ENCODE assay signal across 13 cellular contexts in genomic region chr10:73553316-73553715, GRCh38. TPM values are rescaled to one million over a fixed set of nuclear protein-coding genes. Genes with fewer than 3 reads are reported as not detected.
A peak's percentile ranks its signal among the peaks of the same experiment; 100 is the strongest.
DNase-seq lines count a peak whose midpoint lies in the region; ATAC-seq, FAIRE-seq and TF ChIP-seq lines count a peak whose summit lies in the region.
"Had no signal": no experiment of that assay in that cellular context is flagged by ENCODE, and none has a peak within 500 bp of the region (broad histone marks: within the 10 kb centered on the region; RNA-seq: fewer than 3 reads in every experiment).

No MANE protein-coding gene starts in this region.

- 82% methylated on average over 1 of the region's 1 CpG for WGBS in HepG2 (ENCODE audit: low lambda C conversion rate)
- WGBS in right lobe of liver (ENCODE audit: insufficient coverage, low coverage, low lambda C conversion rate, missing lambda C conversion rate), result no CpG with 5 or more reads among the region's 1 CpG
- 97 to 100% methylated on average over 1 of the region's 1 CpG for WGBS in aorta, 2 donors

- H3K27me3 ChIP-seq in HepG2 (ENCODE audit: control insufficient read depth in 1 of 2, insufficient read depth in 2 of 2, low read length in 2 of 2) (no peaks in the 10 kb centered on the region), right lobe of liver (no peaks in the 10 kb centered on the region), neural progenitor cell (no peaks in the 10 kb centered on the region), aorta (ENCODE audit: control insufficient read depth in 1 of 2, insufficient read depth in 2 of 2, low read length in 1 of 2) (no peaks in the 10 kb centered on the region)
- H3K27me3 ChIP-seq: adrenal gland, tibial artery had no signal

- TF ChIP-seq POLR2A in HepG2 (IDR thresholded peaks at IDR 0.05; ENCODE audit: insufficient read depth in 1 of 2, low read depth in 2 of 2, low read length in 2 of 2) (no peak), right lobe of liver (IDR thresholded peaks at IDR 0.05) (no peak)

- TF ChIP-seq RAD21 in HepG2 (CRISPR knock-in tag; IDR thresholded peaks at IDR 0.05), result no peak

- H3K79me2 ChIP-seq in HepG2 (ENCODE audit: insufficient read depth, low read length) (no peaks in the 10 kb centered on the region), neural progenitor cell (ENCODE audit: low read depth) (no peaks in the 10 kb centered on the region)

- BruUV-seq in HepG2 (replicated peaks; lab: Mats Ljungman, UMichigan), result no TSS peak

- H3K27ac Mint-ChIP-seq in neural progenitor cell, result peak overlapping the region; percentile 58
- peak overlapping the region; percentile 19 for H3K27ac Mint-ChIP-seq in type B pancreatic cell

- no peak overlapping the region for H3K27ac ChIP-seq in HepG2 (ENCODE audit: extremely low read length, insufficient read depth, low read length)
- H3K27ac ChIP-seq in right lobe of liver, result no peak overlapping the region
- H3K27ac ChIP-seq in neural progenitor cell, result peak overlapping the region; percentile 95
- no peak overlapping the region for H3K27ac ChIP-seq in aorta (ENCODE audit: low read depth in 1 of 2, low read length in 2 of 2)
- H3K27ac ChIP-seq: adrenal gland, tibial artery had no signal

- H3K4me3 ChIP-seq in HepG2 (replicated peaks in 1 of 3; ENCODE audit: insufficient read depth in 1 of 3, low read depth in 2 of 3, low read length in 3 of 3) (no peak overlapping the region), right lobe of liver (no peak overlapping the region), neural progenitor cell (peak overlapping the region; percentile 25), aorta (ENCODE audit: low read length in 2 of 2) (no peak overlapping the region)
- H3K4me3 ChIP-seq: adrenal gland, tibial artery had no signal

- no peak for FAIRE-seq in HepG2 (lab: Jason Lieb, UNC)

- H2AFZ ChIP-seq in HepG2 (ENCODE audit: low read length) (no peak overlapping the region), neural progenitor cell (replicated peaks) (no peak overlapping the region)

- intact Hi-C loops in HepG2 (cut with micrococcal nuclease; ENCODE audit: unreplicated experiment), result no loop called here
- intact Hi-C loops in right lobe of liver (cut with DNase I), result no loop called here
- intact Hi-C loops in aorta (cut with DNase I), result no loop called here

- H3K36me3 ChIP-seq in HepG2 (replicated peaks in 1 of 2; ENCODE audit: control insufficient read depth in 1 of 2, insufficient read depth in 2 of 2, low read length in 2 of 2) (no peaks in the 10 kb centered on the region; a peak in 1 of 5 replicates), right lobe of liver (no peaks in the 10 kb centered on the region), neural progenitor cell (no peaks in the 10 kb centered on the region), aorta (ENCODE audit: control insufficient read depth in 1 of 2, insufficient read depth in 2 of 2, low read length in 1 of 2) (no peaks in the 10 kb centered on the region)
- H3K36me3 ChIP-seq: adrenal gland had no signal

- H3K4me1 ChIP-seq in HepG2 (ENCODE audit: insufficient read depth, low read length) (peaks cover 7% of the 10 kb centered on the region; the same call in 1 of the 2 replicates), right lobe of liver (no peaks in the 10 kb centered on the region), neural progenitor cell (peaks cover 36% of the 10 kb centered on the region), aorta (ENCODE audit: control insufficient read depth in 1 of 2, insufficient read depth in 2 of 2, low read length in 2 of 2) (no peaks in the 10 kb centered on the region)
- H3K4me1 ChIP-seq: adrenal gland had no signal

- H3K9ac ChIP-seq in HepG2 (ENCODE audit: insufficient read depth, low read depth, low read length) (no peak overlapping the region), neural progenitor cell (peak overlapping the region; percentile 9)

- in situ Hi-C loops in HepG2 (cut with HindIII; ENCODE audit: extremely low pct_ligation_motif_present, low pct_unique_long_range_greater_than_20kb), result no loop called here

- peak; percentile 20 for DNase-seq in HepG2 (ENCODE audit: low spot score)
- DNase-seq in right lobe of liver, result no peak
- peak; percentile 97 for DNase-seq in globus pallidus (ENCODE audit: low spot score)
- DNase-seq in neural progenitor cell (ENCODE audit: low spot score), result peak; percentile 82
- no peak for DNase-seq in type B pancreatic cell (ENCODE audit: extremely low spot score, unreplicated experiment)
- DNase-seq in aorta, result no peak
- DNase-seq in GDM1 (lab: John Stamatoyannopoulos, UW), result no peak
- DNase-seq: adrenal gland, IMR-90, NCI-H2107, T1000, tibial artery had no signal

- TF ChIP-seq CTCF in HepG2 (CRISPR knock-in tag; IDR thresholded peaks at IDR 0.05) (no peak), right lobe of liver (IDR thresholded peaks at IDR 0.05) (no peak), neural progenitor cell (IDR thresholded peaks at IDR 0.05) (no peak), type B pancreatic cell (conservative IDR thresholded peaks at IDR 0.05) (no peak)

- H3K9me3 ChIP-seq in HepG2 (ENCODE audit: low read length) (no peaks in the 10 kb centered on the region), right lobe of liver (no peaks in the 10 kb centered on the region), neural progenitor cell (ENCODE audit: low read depth) (no peaks in the 10 kb centered on the region), aorta (ENCODE audit: control insufficient read depth, low read length) (no peaks in the 10 kb centered on the region)
- H3K9me3 ChIP-seq: adrenal gland, tibial artery had no signal

- H3K36me3 Mint-ChIP-seq in neural progenitor cell (peaks cover 15% of the 10 kb centered on the region), type B pancreatic cell (peaks cover 10% of the 10 kb centered on the region)

- peaks cover 37% of the 10 kb centered on the region for H3F3A ChIP-seq in neural progenitor cell (ENCODE audit: low read depth)

- H3K4me3 Mint-ChIP-seq in neural progenitor cell (peak overlapping the region; percentile 69), type B pancreatic cell (no peak overlapping the region)

- POLR2A ChIA-PET in HepG2 (lab: Yijun Ruan, JAX), result no interaction called here

- H3K4me1 Mint-ChIP-seq in neural progenitor cell (peaks cover 24% of the 10 kb centered on the region), type B pancreatic cell (ENCODE audit: unreplicated experiment) (peaks cover 18% of the 10 kb centered on the region)

- H3K4me2 ChIP-seq in HepG2 (ENCODE audit: low read depth, low read length) (no peak overlapping the region), neural progenitor cell (peak overlapping the region; percentile 69)

- ATAC-seq in HepG2 (no peak), right lobe of liver (no peak), HG03097 (IDR thresholded peaks at IDR 0.05; ENCODE audit: low FRiP score, unreplicated experiment) (no peak), aorta (ENCODE audit: low FRiP score) (no peak)

- peaks cover 2% of the 10 kb centered on the region for H3K27me3 Mint-ChIP-seq in neural progenitor cell (ENCODE audit: insufficient read depth, low read depth)
- H3K27me3 Mint-ChIP-seq in type B pancreatic cell, result no peaks in the 10 kb centered on the region

- CTCF ChIA-PET in HepG2 (lab: Yijun Ruan, JAX; ENCODE audit: low intra/inter-chr PET ratio, low total read pairs), result no interaction called here

- H3K9me3 Mint-ChIP-seq in neural progenitor cell (no peaks in the 10 kb centered on the region), type B pancreatic cell (no peaks in the 10 kb centered on the region)

- TF ChIP-seq EP300 in HepG2 (IDR thresholded peaks at IDR 0.05; ENCODE audit: low read depth in 2 of 2, low read length in 2 of 2), result no peak
- TF ChIP-seq EP300 in HepG2 (CRISPR knock-in tag; IDR thresholded peaks at IDR 0.05; ENCODE audit: borderline replicate concordance), result no peak

- no peaks in the 10 kb centered on the region for H4K20me1 ChIP-seq in HepG2 (ENCODE audit: insufficient read depth, low read length)
- H4K20me1 ChIP-seq in neural progenitor cell (ENCODE audit: low read depth), result no peaks in the 10 kb centered on the region

RNA-seq across cellular contexts. Expression of gene USP54, which starts 37.8 kb away (rescaled TPM):
- total RNA-seq in HepG2 (2016; rRNA removed; fragmentation: Illumina TruSeq; extraction: Trizol), result 18.1 and 20.2 TPM in 2 replicates
- 11.3 and 14.3 TPM in 2 replicates for total RNA-seq in HepG2 (2016; cell fraction: cytosol; rRNA removed; fragmentation: Illumina TruSeq; extraction: Trizol; ENCODE audit: low read depth)
- total RNA-seq in HepG2 (2016; cell fraction: insoluble cytoplasmic fraction; rRNA removed; fragmentation: Illumina TruSeq; extraction: Trizol), result 17.6 and 24.1 TPM in 2 replicates
- 13.5 and 16.9 TPM in 2 replicates for total RNA-seq in HepG2 (2016; cell fraction: membrane; rRNA removed; fragmentation: Illumina TruSeq; extraction: Trizol)
- total RNA-seq in HepG2 (2016; cell fraction: nucleus; rRNA removed; fragmentation: Illumina TruSeq; extraction: Trizol), result 21.2 and 23.4 TPM in 2 replicates
- polyA plus RNA-seq in HepG2 (2011; rRNA removed), result 16.1 and 25.0 TPM in 2 replicates
- polyA plus RNA-seq in HepG2 (2011; cell fraction: cytosol; rRNA removed), result 10.3 and 14.4 TPM in 2 replicates
- polyA plus RNA-seq in HepG2 (2011; cell fraction: nucleus; rRNA removed), result 15.2 and 17.5 TPM in 2 replicates
- polyA plus RNA-seq in HepG2 (2012), result 9.0 and 10.2 TPM in 2 replicates
- polyA plus RNA-seq in HepG2 (2016; cell fraction: cytosol; fragmentation: Illumina TruSeq; extraction: Trizol; ENCODE audit: low read depth), result 0.40 and 0.62 TPM in 2 replicates
- polyA plus RNA-seq in HepG2 (2016; cell fraction: insoluble cytoplasmic fraction; fragmentation: Illumina TruSeq; extraction: Trizol; ENCODE audit: low read depth), result 8.0 and 9.7 TPM in 2 replicates
- polyA plus RNA-seq in HepG2 (2016; cell fraction: membrane; fragmentation: Illumina TruSeq; extraction: Trizol; ENCODE audit: low read depth), result 1.5 and 2.1 TPM in 2 replicates
- 18.9 and 21.0 TPM in 2 replicates for polyA plus RNA-seq in HepG2 (2016; cell fraction: nucleus; fragmentation: Illumina TruSeq; extraction: Trizol; ENCODE audit: insufficient read depth, low read depth)
- 35.8 and 39.2 TPM in 2 replicates for polyA minus RNA-seq in HepG2 (2011; rRNA and poly(A)+ RNA removed; ENCODE audit: low replicate concordance)
- 9.8 and 12.8 TPM in 2 replicates for polyA minus RNA-seq in HepG2 (2011; cell fraction: cytosol; rRNA and poly(A)+ RNA removed)
- 24.6 and 31.2 TPM in 2 replicates for polyA minus RNA-seq in HepG2 (2011; cell fraction: nucleus; rRNA and poly(A)+ RNA removed)
- 1 to 10 TPM; 1.5 to 5.7 (median 3.6) TPM for total RNA-seq in right lobe of liver
- total RNA-seq in neural progenitor cell (ENCODE audit: low replicate concordance), result 50.6 and 97.2 TPM in 2 replicates
- 45.5 and 54.5 TPM in 2 replicates for total RNA-seq in type B pancreatic cell (ENCODE audit: low replicate concordance)
- 10 to 100 TPM; 32.6 to 45.7 TPM for total RNA-seq in aorta
- polyA plus RNA-seq in aorta, result 1 to 10 TPM; 1.9 to 6.1 TPM

RNA-seq across cellular contexts. Expression of gene PPP3CB, which starts 57.5 kb away (rescaled TPM):
- total RNA-seq in HepG2 (2016; rRNA removed; fragmentation: Illumina TruSeq; extraction: Trizol), result 8.7 and 18.5 TPM in 2 replicates
- 2.8 and 4.2 TPM in 2 replicates for total RNA-seq in HepG2 (2016; cell fraction: cytosol; rRNA removed; fragmentation: Illumina TruSeq; extraction: Trizol; ENCODE audit: low read depth)
- total RNA-seq in HepG2 (2016; cell fraction: insoluble cytoplasmic fraction; rRNA removed; fragmentation: Illumina TruSeq; extraction: Trizol), result 9.5 and 16.0 TPM in 2 replicates
- total RNA-seq in HepG2 (2016; cell fraction: membrane; rRNA removed; fragmentation: Illumina TruSeq; extraction: Trizol), result 10.4 and 12.8 TPM in 2 replicates
- 18.8 and 19.6 TPM in 2 replicates for total RNA-seq in HepG2 (2016; cell fraction: nucleus; rRNA removed; fragmentation: Illumina TruSeq; extraction: Trizol)
- polyA plus RNA-seq in HepG2 (2011; rRNA removed), result 9.5 and 11.4 TPM in 2 replicates
- 7.6 and 9.8 TPM in 2 replicates for polyA plus RNA-seq in HepG2 (2011; cell fraction: cytosol; rRNA removed)
- 9.0 and 13.7 TPM in 2 replicates for polyA plus RNA-seq in HepG2 (2011; cell fraction: nucleus; rRNA removed)
- 19.1 and 23.5 TPM in 2 replicates for polyA plus RNA-seq in HepG2 (2012)
- 5.6 and 6.9 TPM in 2 replicates for polyA plus RNA-seq in HepG2 (2016; cell fraction: cytosol; fragmentation: Illumina TruSeq; extraction: Trizol; ENCODE audit: low read depth)
- polyA plus RNA-seq in HepG2 (2016; cell fraction: insoluble cytoplasmic fraction; fragmentation: Illumina TruSeq; extraction: Trizol; ENCODE audit: low read depth), result 28.6 and 29.5 TPM in 2 replicates
- 15.8 and 17.1 TPM in 2 replicates for polyA plus RNA-seq in HepG2 (2016; cell fraction: membrane; fragmentation: Illumina TruSeq; extraction: Trizol; ENCODE audit: low read depth)
- 34.8 TPM in 2 replicates for polyA plus RNA-seq in HepG2 (2016; cell fraction: nucleus; fragmentation: Illumina TruSeq; extraction: Trizol; ENCODE audit: insufficient read depth, low read depth)
- polyA minus RNA-seq in HepG2 (2011; rRNA and poly(A)+ RNA removed; ENCODE audit: low replicate concordance), result 2.9 and 10.3 TPM in 2 replicates
- 12.7 and 13.0 TPM in 2 replicates for polyA minus RNA-seq in HepG2 (2011; cell fraction: cytosol; rRNA and poly(A)+ RNA removed)
- 28.2 and 31.2 TPM in 2 replicates for polyA minus RNA-seq in HepG2 (2011; cell fraction: nucleus; rRNA and poly(A)+ RNA removed)
- total RNA-seq in right lobe of liver, result 10 to 100 TPM; 10.9 to 13.6 (median 13.5) TPM
- 31.7 and 47.0 TPM in 2 replicates for total RNA-seq in neural progenitor cell (ENCODE audit: low replicate concordance)
- total RNA-seq in type B pancreatic cell (ENCODE audit: low replicate concordance), result 34.8 and 42.4 TPM in 2 replicates
- total RNA-seq in aorta, result 10 to 100 TPM; 61.0 to 65.6 TPM
- polyA plus RNA-seq in aorta, result 10 to 100 TPM; 39.7 to 46.1 TPM

Comparison
In these comparisons a context has a peak if more than half of its experiments do, and no peak if none do; other contexts are left out.
1. DNase-seq: peak in HepG2 (single experiment), globus pallidus (single experiment) and neural progenitor cell (single experiment); none in right lobe of liver (0 of 3), type B pancreatic cell (single experiment), aorta (0 of 2) and GDM1 (single experiment).